Comparison of ENCODE assay signal across 9 cellular contexts in genomic region chr2:24586955-24587354, GRCh38.
DNase-seq lines count a peak whose midpoint lies in the region; ATAC-seq, FAIRE-seq and TF ChIP-seq lines count a peak whose summit lies in the region.
"Had no signal": no experiment of that assay in that cellular context is flagged by ENCODE, and none has a peak within 500 bp of the region (broad histone marks: within the 10 kb centered on the region; RNA-seq: fewer than 3 reads in every experiment).

No MANE protein-coding gene starts in this region.

- DNase-seq in GM18507 (ENCODE audit: extremely low spot score, insufficient read length, low read depth), result no peak
- peak; percentile 4 for DNase-seq in fibroblast of the aortic adventitia (ENCODE audit: low read depth)
- no peak for DNase-seq in NCI-H748 (lab: John Stamatoyannopoulos, UW; ENCODE audit: unreplicated experiment)
- DNase-seq in glomerular visceral epithelial cell (ENCODE audit: extremely low spot score), result no peak
- DNase-seq: brain microvascular endothelial cell, mesendoderm had no signal

- ATAC-seq in GM21360 (IDR thresholded peaks at IDR 0.05; ENCODE audit: unreplicated experiment) (peak; percentile 48), HG03135 (IDR thresholded peaks at IDR 0.05; ENCODE audit: unreplicated experiment) (peak; percentile 66), GM21576 (IDR thresholded peaks at IDR 0.05; ENCODE audit: unreplicated experiment) (no peak)

- FAIRE-seq in GM18507 (lab: Jason Lieb, UNC), result peak; percentile 87

- TF ChIP-seq CTCF in fibroblast of the aortic adventitia (IDR thresholded peaks at IDR 0.05; ENCODE audit: insufficient read depth, low read length), result no peak

- H3K4me3 ChIP-seq in fibroblast of the aortic adventitia (ENCODE audit: low read depth, low read length), result no peak overlapping the region
